In genomic region chr10:63369711-63370110, GRCh38 we compare ENCODE assay signal across 29 cellular contexts.
"Had no signal": no experiment of that assay in that cellular context is flagged by ENCODE, and none has a peak within 500 bp of the region (broad histone marks: within the 10 kb centered on the region; RNA-seq: fewer than 3 reads in every experiment).

No MANE protein-coding gene starts in this region.

- H3K4me3 ChIP-seq: esophagus muscularis mucosa, gastrocnemius medialis, heart left ventricle had no signal

- H3K4me1 ChIP-seq: foreskin keratinocyte had no signal

- H3K27ac Mint-ChIP-seq: activated CD8-positive, alpha-beta T cell treated with anti-CD3 and anti-CD28 coated beads for 36 hours; activated naive CD8-positive, alpha-beta T cell; activated T-helper 17 cell treated with anti-CD3 and anti-CD28 coated beads, Interleukin-2, amount 50 U/mL, for 72 hours had no signal

- H3K27me3 Mint-ChIP-seq: activated CD8-positive, alpha-beta T cell treated with anti-CD3 and anti-CD28 coated beads for 36 hours; activated naive CD8-positive, alpha-beta T cell; activated T-helper 17 cell treated with anti-CD3 and anti-CD28 coated beads, Interleukin-2, amount 50 U/mL, for 72 hours had no signal

- FAIRE-seq: bronchial epithelial cell had no signal

- H3K27ac ChIP-seq: brain microvascular endothelial cell, esophagus muscularis mucosa, foreskin keratinocyte, gastrocnemius medialis, heart left ventricle had no signal

- DNase-seq: activated CD4-positive, alpha-beta T cell treated with anti-CD3 and anti-CD28 coated beads for 4 hours; activated CD4-positive, alpha-beta T cell treated with anti-CD3 and anti-CD28 coated beads, Interleukin-2, amount 50 U/mL, for 1 hour; activated CD4-positive, alpha-beta T cell treated with anti-CD3 and anti-CD28 coated beads, Interleukin-2, amount 50 U/mL, for 48 hours; activated CD4-positive, CD25-positive, alpha-beta regulatory T cell; activated CD4-positive, CD25-positive, alpha-beta regulatory T cell treated with anti-CD3 and anti-CD28 coated beads, Interleukin-2, amount 50 U/mL, for 72 hours; activated CD8-positive, alpha-beta memory T cell treated with anti-CD3 and anti-CD28 coated beads for 24 hours; activated CD8-positive, alpha-beta T cell treated with anti-CD3 and anti-CD28 coated beads for 36 hours; activated effector memory CD4-positive, alpha-beta T cell treated with Interleukin-2 at 50 U/mL for 16 hours; activated gamma-delta T cell treated with Interleukin-2 at 50 U/mL for 16 hours; activated naive CD4-positive, alpha-beta T cell treated with anti-CD3 and anti-CD28 coated beads, Interleukin-2, amount 50 U/mL, for 16 hours; activated naive CD4-positive, alpha-beta T cell treated with Interleukin-2 at 50 U/mL for 16 hours; activated T-cell treated with anti-CD3 and anti-CD28 coated beads, Interleukin-2, amount 50 U/mL, for 4 hours; amniotic stem cell; anterior cingulate cortex; brain microvascular endothelial cell; caudate nucleus; cortex of kidney; effector memory CD4-positive, alpha-beta T cell; erythroblast; foreskin keratinocyte; gastrocnemius medialis; glutamatergic neuron; heart left ventricle; hypothalamus; T-helper 2 cell had no signal

- H3K36me3 ChIP-seq: brain microvascular endothelial cell, esophagus muscularis mucosa, gastrocnemius medialis had no signal

- H3K4me3 Mint-ChIP-seq: activated CD8-positive, alpha-beta T cell treated with anti-CD3 and anti-CD28 coated beads for 36 hours; activated naive CD8-positive, alpha-beta T cell; activated T-cell treated with anti-CD3 and anti-CD28 coated beads, Interleukin-2, amount 50 U/mL, for 4 hours; activated T-helper 17 cell treated with anti-CD3 and anti-CD28 coated beads, Interleukin-2, amount 50 U/mL, for 72 hours had no signal

- H3K9me3 Mint-ChIP-seq: activated CD8-positive, alpha-beta T cell treated with anti-CD3 and anti-CD28 coated beads for 36 hours; activated T-cell treated with anti-CD3 and anti-CD28 coated beads, Interleukin-2, amount 50 U/mL, for 4 hours; activated T-helper 17 cell treated with anti-CD3 and anti-CD28 coated beads, Interleukin-2, amount 50 U/mL, for 72 hours had no signal

- H3K9me3 ChIP-seq: esophagus muscularis mucosa, gastrocnemius medialis, heart left ventricle had no signal

- H3K27me3 ChIP-seq: brain microvascular endothelial cell, esophagus muscularis mucosa, foreskin keratinocyte, gastrocnemius medialis, heart left ventricle had no signal

- ATAC-seq: activated CD8-positive, alpha-beta T cell treated with anti-CD3 and anti-CD28 coated beads for 36 hours; activated T-cell treated with anti-CD3 and anti-CD28 coated beads, Interleukin-2, amount 50 U/mL, for 4 hours; activated T-helper 17 cell treated with anti-CD3 and anti-CD28 coated beads, Interleukin-2, amount 50 U/mL, for 72 hours; foreskin keratinocyte; gastrocnemius medialis; heart left ventricle had no signal
